1 cellular context compared by ENCODE assay signal in genomic region chr3:139456391-139456790, GRCh38.
TF ChIP-seq lines count a peak whose summit lies in the region.

No MANE protein-coding gene starts in this region.

TF ChIP-seq in GM23338, 12 proteins besides CTCF, POLR2A, EP300 and RAD21:
- TF ChIP-seq ZNF462 (CRISPR knock-in tag; IDR thresholded peaks at IDR 0.05): no peak
- no peak for TF ChIP-seq EZH2phosphoT487 (IDR thresholded peaks at IDR 0.05; ENCODE audit: unreplicated experiment)
- no peak for TF ChIP-seq CREB1 (CRISPR knock-in tag; IDR thresholded peaks at IDR 0.05; ENCODE audit: low read depth)
- no peak for TF ChIP-seq ZNF331 (CRISPR knock-in tag; IDR thresholded peaks at IDR 0.05; ENCODE audit: low read depth)
- no peak for TF ChIP-seq STAT1 (IDR thresholded peaks at IDR 0.05; ENCODE audit: unreplicated experiment)
- TF ChIP-seq POLR2AphosphoS5 (IDR thresholded peaks at IDR 0.05; ENCODE audit: low read depth): no peak
- TF ChIP-seq EZH2 (IDR thresholded peaks at IDR 0.05; ENCODE audit: low read depth, unreplicated experiment): no peak
- no peak for TF ChIP-seq NANOG (IDR thresholded peaks at IDR 0.05; ENCODE audit: borderline replicate concordance)
- no peak for TF ChIP-seq ETS1 (IDR thresholded peaks at IDR 0.05)
- no peak for TF ChIP-seq JUNB (IDR thresholded peaks at IDR 0.05; ENCODE audit: unreplicated experiment)
- TF ChIP-seq REST (IDR thresholded peaks at IDR 0.05; ENCODE audit: unreplicated experiment): no peak
- no peak for TF ChIP-seq ZNF114 (CRISPR knock-in tag; IDR thresholded peaks at IDR 0.05)
